In the genomic region with DNA sequence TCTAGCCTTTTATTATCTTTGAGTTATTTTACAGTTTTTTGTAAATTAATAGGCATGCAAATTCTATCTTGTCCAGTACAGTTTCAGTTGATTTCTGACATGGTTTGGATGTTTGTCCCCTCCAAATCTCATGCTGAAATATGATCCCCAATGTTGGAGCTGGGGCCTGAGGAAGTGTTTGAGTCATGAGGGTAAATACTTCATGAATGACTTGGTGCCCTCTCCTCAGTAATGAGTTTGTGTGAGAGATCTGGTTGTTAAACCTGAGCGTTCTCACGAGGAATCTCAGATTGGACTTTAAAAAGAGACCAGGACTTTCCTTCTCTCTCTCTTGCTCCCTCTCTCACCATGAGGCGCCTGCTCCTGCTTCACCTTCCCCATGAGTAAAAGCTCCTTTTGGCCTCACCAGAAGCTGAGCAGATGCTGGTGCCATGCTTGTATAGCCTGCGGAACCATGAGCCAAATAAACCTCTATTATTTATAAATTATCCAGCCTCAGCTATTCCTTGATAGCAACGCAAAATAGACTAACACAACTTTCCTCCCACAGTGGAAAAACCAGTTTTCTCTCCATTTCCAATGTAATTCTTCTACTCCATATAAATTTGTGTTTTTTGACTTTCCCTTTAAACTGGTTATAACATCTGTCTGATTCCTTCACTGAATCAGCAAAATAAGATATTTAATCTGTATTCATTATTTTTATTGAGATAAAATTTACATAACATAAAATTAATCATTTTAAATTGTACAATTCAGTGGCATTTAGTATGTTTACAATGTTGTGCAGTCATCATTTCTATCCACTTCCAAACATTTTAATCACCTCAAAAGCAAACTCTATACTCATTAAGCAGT, we compare ENCODE assay signal across 15 cellular contexts.
A peak's percentile ranks its signal among the peaks of the same experiment; 100 is the strongest.
DNase-seq lines count a peak whose midpoint lies in the region; ATAC-seq and TF ChIP-seq lines count a peak whose summit lies in the region.
"Had no signal": no experiment of that assay in that cellular context is flagged by ENCODE, and none has a peak within 500 bp of the region (broad histone marks: within the 10 kb centered on the region; RNA-seq: fewer than 3 reads in every experiment).

No MANE protein-coding gene starts in this region.

- no peaks in the 10 kb centered on the region for H4K20me1 ChIP-seq in PC-9 (ENCODE audit: insufficient read depth)

- H3K9me2 ChIP-seq in PC-9 (ENCODE audit: insufficient read depth): no peaks in the 10 kb centered on the region

- peaks cover 4% of the 10 kb centered on the region for H3K4me1 Mint-ChIP-seq in mesothelial cell of epicardium

- peak overlapping the region; percentile 65 for H3K27ac Mint-ChIP-seq in mesothelial cell of epicardium
- H3K27ac Mint-ChIP-seq: activated CD8-positive, alpha-beta T cell treated with anti-CD3 and anti-CD28 coated beads for 36 hours; activated naive CD4-positive, alpha-beta T cell treated with anti-CD3 and anti-CD28 coated beads, Interleukin-2, amount 50 U/mL, for 72 hours; CD8-positive, alpha-beta T cell had no signal

- CTCF ChIA-PET in PC-9 (lab: Charles Lee): interaction anchor here (0.6 kb wide), 1 partner anchor 573 kb away, joined by 3 read pairs; no protein-coding TSS in a partner anchor

- intact Hi-C loops in PC-9 (cut with micrococcal nuclease; ENCODE audit: unreplicated experiment) (loop anchor here (5.0 to 10.0 kb wide), 2 partner anchors 308 to 1516 kb away; no protein-coding TSS in a partner anchor), gastrocnemius medialis (cut with DNase I; ENCODE audit: low total_unique reads) (no loop called here)

- H3K36me3 ChIP-seq in PC-9 (ENCODE audit: low read depth) (no peaks in the 10 kb centered on the region), gastrocnemius medialis (no peaks in the 10 kb centered on the region)

- H3K9me3 Mint-ChIP-seq in mesothelial cell of epicardium: peaks cover 6% of the 10 kb centered on the region
- H3K9me3 Mint-ChIP-seq: activated CD8-positive, alpha-beta T cell treated with anti-CD3 and anti-CD28 coated beads for 36 hours; activated naive CD4-positive, alpha-beta T cell treated with anti-CD3 and anti-CD28 coated beads, Interleukin-2, amount 50 U/mL, for 72 hours; CD8-positive, alpha-beta T cell had no signal

- ATAC-seq in GM18907 (IDR thresholded peaks at IDR 0.05; ENCODE audit: unreplicated experiment) (no peak), gastrocnemius medialis (no peak)
- ATAC-seq: activated CD8-positive, alpha-beta T cell treated with anti-CD3 and anti-CD28 coated beads for 36 hours; activated naive CD4-positive, alpha-beta T cell treated with anti-CD3 and anti-CD28 coated beads, Interleukin-2, amount 50 U/mL, for 72 hours; CD8-positive, alpha-beta T cell had no signal

- H3K27ac ChIP-seq in PC-9: peak overlapping the region; percentile 79
- H3K27ac ChIP-seq in gastrocnemius medialis: no peak overlapping the region
- H3K27ac ChIP-seq: skin epidermis had no signal

- DNase-seq in EH (ENCODE audit: low read depth) (peak; percentile 95), PC-9 (peak; percentile 42 to 79), choroid plexus epithelial cell (ENCODE audit: low read depth) (peak; percentile 89), mesothelial cell of epicardium (ENCODE audit: low spot score in 2 of 2, unreplicated experiment in 2 of 2) (no peak), gastrocnemius medialis (no peak)
- no peak for DNase-seq in activated effector memory CD4-positive, alpha-beta T cell treated with anti-CD3 and anti-CD28 coated beads, Interleukin-2, amount 50 U/mL, for 16 hours
- DNase-seq in stimulated activated CD4-positive, alpha-beta T cell treated with anti-CD3 and anti-CD28 coated beads, Interleukin-2, amount 100 ng/mL, for 24 hours: no peak
- DNase-seq: activated CD8-positive, alpha-beta T cell treated with anti-CD3 and anti-CD28 coated beads for 36 hours; CD8-positive, alpha-beta T cell; effector memory CD4-positive, alpha-beta T cell; NCI-H1092 treated with DMSO at 0.1 percent for 48 hours; NCI-H510A had no signal

- peaks cover 30% of the 10 kb centered on the region for H3F3A ChIP-seq in PC-9 (ENCODE audit: insufficient read depth, low read depth)

- TF ChIP-seq CTCF in PC-9 (conservative IDR thresholded peaks at IDR 0.05): no peak
- TF ChIP-seq CTCF in choroid plexus epithelial cell (conservative IDR thresholded peaks at IDR 0.05; ENCODE audit: low read depth, low read length): no peak
- no peak for TF ChIP-seq CTCF in mesothelial cell of epicardium (IDR thresholded peaks at IDR 0.05; ENCODE audit: unreplicated experiment)
- no peak for TF ChIP-seq CTCF in gastrocnemius medialis (IDR thresholded peaks at IDR 0.05 in 4 of 5, conservative IDR thresholded peaks at IDR 0.05 in 1 of 5)

- no TSS peak for BruUV-seq in PC-9 (replicated peaks; lab: Mats Ljungman, UMichigan)

- H3K4me1 ChIP-seq in PC-9 (replicated peaks; ENCODE audit: insufficient read depth) (peaks cover 29% of the 10 kb centered on the region), gastrocnemius medialis (no peaks in the 10 kb centered on the region)

- H3K79me2 ChIP-seq in PC-9 (ENCODE audit: low read depth): no peaks in the 10 kb centered on the region

- peaks cover 4% of the 10 kb centered on the region for H3K36me3 Mint-ChIP-seq in mesothelial cell of epicardium
- H3K36me3 Mint-ChIP-seq: activated naive CD4-positive, alpha-beta T cell treated with anti-CD3 and anti-CD28 coated beads, Interleukin-2, amount 50 U/mL, for 72 hours; CD8-positive, alpha-beta T cell had no signal

- H3K27me3 Mint-ChIP-seq in mesothelial cell of epicardium (ENCODE audit: low read depth): no peaks in the 10 kb centered on the region
- H3K27me3 Mint-ChIP-seq: activated CD8-positive, alpha-beta T cell treated with anti-CD3 and anti-CD28 coated beads for 36 hours had no signal

- POLR2A ChIA-PET in PC-9 (lab: Charles Lee; ENCODE audit: unreplicated experiment): interaction anchor here (0.6 to 0.7 kb wide), 4 partner anchors 36 to 1498 kb away, joined by 3 to 4 read pairs (median 3); a partner anchor contains a TSS

- no peak for TF ChIP-seq POLR2A in gastrocnemius medialis (IDR thresholded peaks at IDR 0.05)

- peak overlapping the region; percentile 45; the same call in 1 of the 2 replicates for H2AFZ ChIP-seq in PC-9

- in situ Hi-C loops in gastrocnemius medialis (cut with MboI; ENCODE audit: low sequenced_read_pairs in 4 of 4): loop anchor here in 3 of 4 donors (10.0 to 25.0 kb wide), 3 partner anchors 718 to 1193 kb away; a partner anchor contains a TSS

- peak overlapping the region; percentile 73 for H3K4me2 ChIP-seq in PC-9

- H3K4me3 Mint-ChIP-seq in mesothelial cell of epicardium: no peak overlapping the region
- H3K4me3 Mint-ChIP-seq: activated CD8-positive, alpha-beta T cell treated with anti-CD3 and anti-CD28 coated beads for 36 hours; CD8-positive, alpha-beta T cell had no signal

- H3K9me3 ChIP-seq in PC-9 (ENCODE audit: insufficient read depth, low read depth) (no peaks in the 10 kb centered on the region), gastrocnemius medialis (no peaks in the 10 kb centered on the region)

- H3K4me3 ChIP-seq in PC-9 (peak overlapping the region; percentile 42; the same call in 1 of the 2 replicates), choroid plexus epithelial cell (ENCODE audit: low read depth, low read length) (no peak overlapping the region), gastrocnemius medialis (no peak overlapping the region)
- H3K4me3 ChIP-seq: skin epidermis had no signal

- H3K27me3 ChIP-seq in PC-9 (ENCODE audit: insufficient read depth, low read depth): no peaks in the 10 kb centered on the region
- H3K27me3 ChIP-seq in gastrocnemius medialis: no peaks in the 10 kb centered on the region

Comparison
In these comparisons a context has a peak if more than half of its experiments do, and no peak if none do; other contexts are left out.
1. DNase-seq: peak in EH (single experiment), PC-9 (2 of 2) and choroid plexus epithelial cell (single experiment); none in mesothelial cell of epicardium (0 of 2), activated effector memory CD4-positive, alpha-beta T cell treated with anti-CD3 and anti-CD28 coated beads, Interleukin-2, amount 50 U/mL, for 16 hours (single experiment), stimulated activated CD4-positive, alpha-beta T cell treated with anti-CD3 and anti-CD28 coated beads, Interleukin-2, amount 100 ng/mL, for 24 hours (0 of 2) and gastrocnemius medialis (0 of 2).